In the genomic region with DNA sequence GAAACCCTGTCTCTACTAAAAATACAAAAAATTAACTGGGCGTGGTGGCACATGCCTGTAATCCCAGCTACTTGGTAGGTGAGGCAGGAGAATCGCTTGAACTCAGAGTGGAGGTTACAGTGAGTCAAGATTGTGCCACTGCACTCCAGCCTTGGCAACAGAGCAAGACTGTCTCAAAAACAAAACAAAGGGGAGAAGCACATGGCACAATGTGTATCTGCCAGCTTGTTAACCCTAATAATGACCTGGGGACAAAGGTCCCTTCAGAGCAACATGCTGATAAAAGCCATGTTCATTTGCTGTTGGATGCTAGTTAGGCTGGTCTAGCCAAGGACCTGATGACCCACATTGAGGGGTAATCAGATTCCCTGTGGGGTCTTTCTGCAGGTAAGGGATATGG, we compare ENCODE assay signal across 15 cellular contexts. TPM values are rescaled to one million over a fixed set of nuclear protein-coding genes. Genes with fewer than 3 reads are reported as not detected.
"Had no signal": no experiment of that assay in that cellular context is flagged by ENCODE, and none has a peak within 500 bp of the region (broad histone marks: within the 10 kb centered on the region; RNA-seq: fewer than 3 reads in every experiment).

No MANE protein-coding gene starts in this region.

RNA-seq across cellular contexts. Expression of a gene that starts 11.2 kb away (rescaled TPM):
- total RNA-seq: activated CD4-positive, alpha-beta memory T cell treated with anti-CD3 and anti-CD28 coated beads for 36 hours; activated CD4-positive, alpha-beta memory T cell treated with anti-CD3 and anti-CD28 coated beads, Interleukin-2, amount 10 ng/mL, durations not matched to agents 7 days and 5 days; activated CD4-positive, alpha-beta T cell treated with anti-CD3 and anti-CD28 coated beads for 36 hours; activated CD4-positive, alpha-beta T cell treated with anti-CD3 and anti-CD28 coated beads, Interleukin-2, amount 10 ng/mL, durations not matched to agents 24 days and 14 days; activated CD4-positive, alpha-beta T cell treated with anti-CD3 and anti-CD28 coated beads, Interleukin-2, amount 10 ng/mL, durations not matched to agents 7 days and 5 days; activated CD8-positive, alpha-beta memory T cell treated with anti-CD3 and anti-CD28 coated beads for 36 hours; activated CD8-positive, alpha-beta memory T cell treated with anti-CD3 and anti-CD28 coated beads, Interleukin-2, amount 10 ng/mL, durations not matched to agents 7 days and 5 days; activated CD8-positive, alpha-beta T cell treated with anti-CD3 and anti-CD28 coated beads for 36 hours; activated CD8-positive, alpha-beta T cell treated with anti-CD3 and anti-CD28 coated beads, Interleukin-2, amount 10 ng/mL, durations not matched to agents 7 days and 5 days; T-cell; T-helper 1 cell treated with Interleukin-12 subunit alpha and Interleukin-12 subunit beta and Interleukin-4 antibody, amounts not matched to agents 30 ng/mL and 1 ng/mL, for 36 hours; T-helper 2 cell treated with Interferon-gamma antibody and Interleukin-4, amounts not matched to agents 100 ng/mL and 5 ng/mL, for 36 hours; WTC11 had no signal

RNA-seq across cellular contexts. Expression of a gene that starts 16.5 kb away (rescaled TPM):
- total RNA-seq: activated CD4-positive, alpha-beta memory T cell treated with anti-CD3 and anti-CD28 coated beads for 36 hours; activated CD4-positive, alpha-beta memory T cell treated with anti-CD3 and anti-CD28 coated beads, Interleukin-2, amount 10 ng/mL, durations not matched to agents 7 days and 5 days; activated CD4-positive, alpha-beta T cell treated with anti-CD3 and anti-CD28 coated beads for 36 hours; activated CD4-positive, alpha-beta T cell treated with anti-CD3 and anti-CD28 coated beads, Interleukin-2, amount 10 ng/mL, durations not matched to agents 24 days and 14 days; activated CD4-positive, alpha-beta T cell treated with anti-CD3 and anti-CD28 coated beads, Interleukin-2, amount 10 ng/mL, durations not matched to agents 7 days and 5 days; activated CD8-positive, alpha-beta memory T cell treated with anti-CD3 and anti-CD28 coated beads for 36 hours; activated CD8-positive, alpha-beta memory T cell treated with anti-CD3 and anti-CD28 coated beads, Interleukin-2, amount 10 ng/mL, durations not matched to agents 7 days and 5 days; activated CD8-positive, alpha-beta T cell treated with anti-CD3 and anti-CD28 coated beads for 36 hours; activated CD8-positive, alpha-beta T cell treated with anti-CD3 and anti-CD28 coated beads, Interleukin-2, amount 10 ng/mL, durations not matched to agents 7 days and 5 days; T-cell; T-helper 1 cell treated with Interleukin-12 subunit alpha and Interleukin-12 subunit beta and Interleukin-4 antibody, amounts not matched to agents 30 ng/mL and 1 ng/mL, for 36 hours; T-helper 17 cell; T-helper 2 cell treated with Interferon-gamma antibody and Interleukin-4, amounts not matched to agents 100 ng/mL and 5 ng/mL, for 36 hours; WTC11 had no signal

RNA-seq across cellular contexts. Expression of a gene that starts 31.8 kb away (rescaled TPM):
- total RNA-seq: activated B cell treated with CpG ODN at 0.5 μM for 24 hours; activated CD4-positive, alpha-beta memory T cell treated with anti-CD3 and anti-CD28 coated beads for 36 hours; activated CD4-positive, alpha-beta memory T cell treated with anti-CD3 and anti-CD28 coated beads, Interleukin-2, amount 10 ng/mL, durations not matched to agents 7 days and 5 days; activated CD4-positive, alpha-beta T cell treated with anti-CD3 and anti-CD28 coated beads for 36 hours; activated CD4-positive, alpha-beta T cell treated with anti-CD3 and anti-CD28 coated beads, Interleukin-2, amount 10 ng/mL, durations not matched to agents 24 days and 14 days; activated CD4-positive, alpha-beta T cell treated with anti-CD3 and anti-CD28 coated beads, Interleukin-2, amount 10 ng/mL, durations not matched to agents 7 days and 5 days; activated CD8-positive, alpha-beta memory T cell treated with anti-CD3 and anti-CD28 coated beads for 36 hours; activated CD8-positive, alpha-beta memory T cell treated with anti-CD3 and anti-CD28 coated beads, Interleukin-2, amount 10 ng/mL, durations not matched to agents 7 days and 5 days; activated CD8-positive, alpha-beta T cell treated with anti-CD3 and anti-CD28 coated beads for 36 hours; activated CD8-positive, alpha-beta T cell treated with anti-CD3 and anti-CD28 coated beads, Interleukin-2, amount 10 ng/mL, durations not matched to agents 7 days and 5 days; T-cell; T-helper 1 cell treated with Interleukin-12 subunit alpha and Interleukin-12 subunit beta and Interleukin-4 antibody, amounts not matched to agents 30 ng/mL and 1 ng/mL, for 36 hours; T-helper 17 cell; T-helper 2 cell treated with Interferon-gamma antibody and Interleukin-4, amounts not matched to agents 100 ng/mL and 5 ng/mL, for 36 hours; WTC11 had no signal

RNA-seq across cellular contexts. Expression of a gene that starts 51.2 kb away (rescaled TPM):
- total RNA-seq: activated CD4-positive, alpha-beta memory T cell treated with anti-CD3 and anti-CD28 coated beads for 36 hours; activated CD4-positive, alpha-beta memory T cell treated with anti-CD3 and anti-CD28 coated beads, Interleukin-2, amount 10 ng/mL, durations not matched to agents 7 days and 5 days; activated CD4-positive, alpha-beta T cell treated with anti-CD3 and anti-CD28 coated beads for 36 hours; activated CD4-positive, alpha-beta T cell treated with anti-CD3 and anti-CD28 coated beads, Interleukin-2, amount 10 ng/mL, durations not matched to agents 24 days and 14 days; activated CD4-positive, alpha-beta T cell treated with anti-CD3 and anti-CD28 coated beads, Interleukin-2, amount 10 ng/mL, durations not matched to agents 7 days and 5 days; activated CD8-positive, alpha-beta memory T cell treated with anti-CD3 and anti-CD28 coated beads for 36 hours; activated CD8-positive, alpha-beta memory T cell treated with anti-CD3 and anti-CD28 coated beads, Interleukin-2, amount 10 ng/mL, durations not matched to agents 7 days and 5 days; activated CD8-positive, alpha-beta T cell treated with anti-CD3 and anti-CD28 coated beads for 36 hours; activated CD8-positive, alpha-beta T cell treated with anti-CD3 and anti-CD28 coated beads, Interleukin-2, amount 10 ng/mL, durations not matched to agents 7 days and 5 days; T-cell; T-helper 1 cell treated with Interleukin-12 subunit alpha and Interleukin-12 subunit beta and Interleukin-4 antibody, amounts not matched to agents 30 ng/mL and 1 ng/mL, for 36 hours; T-helper 17 cell; T-helper 2 cell treated with Interferon-gamma antibody and Interleukin-4, amounts not matched to agents 100 ng/mL and 5 ng/mL, for 36 hours; WTC11 had no signal

RNA-seq across cellular contexts. Expression of a gene that starts 53.8 kb away (rescaled TPM):
- total RNA-seq: activated B cell treated with CpG ODN at 0.5 μM for 24 hours; activated CD4-positive, alpha-beta memory T cell treated with anti-CD3 and anti-CD28 coated beads for 36 hours; activated CD4-positive, alpha-beta memory T cell treated with anti-CD3 and anti-CD28 coated beads, Interleukin-2, amount 10 ng/mL, durations not matched to agents 7 days and 5 days; activated CD4-positive, alpha-beta T cell treated with anti-CD3 and anti-CD28 coated beads for 36 hours; activated CD4-positive, alpha-beta T cell treated with anti-CD3 and anti-CD28 coated beads, Interleukin-2, amount 10 ng/mL, durations not matched to agents 24 days and 14 days; activated CD4-positive, alpha-beta T cell treated with anti-CD3 and anti-CD28 coated beads, Interleukin-2, amount 10 ng/mL, durations not matched to agents 7 days and 5 days; activated CD8-positive, alpha-beta memory T cell treated with anti-CD3 and anti-CD28 coated beads for 36 hours; activated CD8-positive, alpha-beta memory T cell treated with anti-CD3 and anti-CD28 coated beads, Interleukin-2, amount 10 ng/mL, durations not matched to agents 7 days and 5 days; activated CD8-positive, alpha-beta T cell treated with anti-CD3 and anti-CD28 coated beads for 36 hours; activated CD8-positive, alpha-beta T cell treated with anti-CD3 and anti-CD28 coated beads, Interleukin-2, amount 10 ng/mL, durations not matched to agents 7 days and 5 days; T-cell; T-helper 1 cell treated with Interleukin-12 subunit alpha and Interleukin-12 subunit beta and Interleukin-4 antibody, amounts not matched to agents 30 ng/mL and 1 ng/mL, for 36 hours; T-helper 17 cell; T-helper 2 cell treated with Interferon-gamma antibody and Interleukin-4, amounts not matched to agents 100 ng/mL and 5 ng/mL, for 36 hours; WTC11 had no signal
